8 cellular contexts compared by ENCODE assay signal in the genomic region with DNA sequence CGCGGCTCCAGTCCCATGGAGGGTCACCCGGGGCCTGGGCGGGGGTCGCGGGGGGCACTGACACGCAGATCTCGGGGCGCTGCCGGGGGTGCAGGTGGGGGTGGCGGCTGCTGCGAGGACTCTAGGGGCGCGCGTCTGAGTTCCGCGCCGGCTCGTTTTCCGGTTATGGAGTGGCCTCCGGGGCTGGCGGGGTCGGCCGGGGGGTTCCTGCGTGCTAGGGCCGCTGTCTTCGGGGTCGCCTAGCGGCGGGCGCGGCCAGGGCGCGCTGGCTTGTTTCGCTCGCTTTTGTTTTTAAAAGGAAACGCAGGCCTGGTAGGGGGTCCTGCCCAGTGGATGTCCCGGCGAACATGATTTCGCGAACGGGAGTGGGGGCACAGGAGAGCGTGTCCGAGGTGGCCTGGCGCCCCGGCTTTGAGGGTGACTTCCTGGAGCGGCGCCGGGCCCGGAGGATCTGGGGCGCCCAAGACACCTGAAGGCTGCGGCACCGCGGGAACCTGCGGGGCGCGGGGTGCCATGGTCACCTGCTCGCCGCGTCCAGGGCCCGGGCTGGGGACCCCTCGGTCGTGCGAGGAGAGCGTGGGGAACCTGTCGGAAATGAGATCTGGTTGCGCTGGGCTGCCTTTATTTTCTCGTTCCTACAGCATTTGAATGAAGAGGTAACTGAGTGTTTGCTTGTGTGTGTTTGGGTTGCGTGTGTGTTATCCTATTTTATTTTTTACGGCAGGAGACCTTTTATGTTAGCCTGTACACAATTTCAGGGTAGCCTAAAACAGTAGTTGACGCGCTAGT. TPM values are rescaled to one million over a fixed set of nuclear protein-coding genes. Genes with fewer than 3 reads are reported as not detected.
DNase-seq lines count a peak whose midpoint lies in the region; ATAC-seq and TF ChIP-seq lines count a peak whose summit lies in the region.

No MANE protein-coding gene starts in this region.

- H3K36me3 Mint-ChIP-seq in WTC11 (peaks cover 13% of the 10 kb centered on the region), mesothelial cell of epicardium (peaks cover 11% of the 10 kb centered on the region)

- POLR2A ChIA-PET in WTC11 (lab: Charles Lee), result interaction anchor here (1.0 kb wide), 2 partner anchors 334 to 377 kb away, joined by 3 to 5 read pairs; partner anchors contain the start of gene PSMG1

- H3K27ac ChIP-seq in coronary artery (peak overlapping the region; percentile 96 to 97), testis (peak overlapping the region; percentile 81 to 89)

- peaks cover 48% of the 10 kb centered on the region for H3K4me1 Mint-ChIP-seq in WTC11
- peaks cover 51% of the 10 kb centered on the region for H3K4me1 Mint-ChIP-seq in mesothelial cell of epicardium

- TF ChIP-seq CTCF in WTC11 (IDR thresholded peaks at IDR 0.05) (no peak), coronary artery (IDR thresholded peaks at IDR 0.05) (no peak), mesothelial cell of epicardium (IDR thresholded peaks at IDR 0.05; ENCODE audit: unreplicated experiment) (peak; percentile 22), testis (IDR thresholded peaks at IDR 0.05) (no peak)

- ATAC-seq in HG03280 (IDR thresholded peaks at IDR 0.05; ENCODE audit: unreplicated experiment) (peak; percentile 19), WTC11 (peak; percentile 6), HG03378 (IDR thresholded peaks at IDR 0.05; ENCODE audit: unreplicated experiment) (no peak)

- peaks cover 6% of the 10 kb centered on the region for H3K27me3 Mint-ChIP-seq in WTC11 (ENCODE audit: low read depth)
- H3K27me3 Mint-ChIP-seq in mesothelial cell of epicardium (ENCODE audit: low read depth), result no peaks in the 10 kb centered on the region

- CTCF ChIA-PET in WTC11 (lab: Charles Lee), result interaction anchor here (0.7 to 3.1 kb wide), 3 partner anchors 72 to 331 kb away, joined by 3 to 13 read pairs (median 7); no protein-coding TSS in a partner anchor

- H3K4me3 Mint-ChIP-seq in WTC11 (peak overlapping the region; percentile 94), mesothelial cell of epicardium (peak overlapping the region; percentile 87)

- H3K9me3 Mint-ChIP-seq in WTC11 (no peaks in the 10 kb centered on the region), mesothelial cell of epicardium (no peaks in the 10 kb centered on the region)

- intact Hi-C loops in testis (cut with DNase I; ENCODE audit: low total_unique reads), result no loop called here

- H3K27me3 ChIP-seq in testis, result no peaks in the 10 kb centered on the region

- DNase-seq in NOMO-1 (lab: John Stamatoyannopoulos, UW; ENCODE audit: unreplicated experiment in 2 of 2) (peak; percentile 11 to 13), NOMO-1 treated with dmso at 0.1 percent for 144 hours (lab: John Stamatoyannopoulos, UW; ENCODE audit: unreplicated experiment) (no peak), WTC11 (ENCODE audit: low spot score) (peak; percentile 47), coronary artery (ENCODE audit: low spot score) (peak; percentile 80), mesothelial cell of epicardium (ENCODE audit: low spot score in 2 of 2, unreplicated experiment in 2 of 2) (peak in 1 of 2 experiments; percentile 56), testis (no peak)

- H3K9me3 ChIP-seq in testis, result no peaks in the 10 kb centered on the region

- H3K36me3 ChIP-seq in testis (ENCODE audit: low read depth, missing control alignments), result no peaks in the 10 kb centered on the region

- WGBS in testis, 2 donors, result 1% methylated on average over 29 to 66 of the region's 72 CpGs

- peaks cover 8% of the 10 kb centered on the region for H3K4me1 ChIP-seq in testis

- H3K27ac Mint-ChIP-seq in WTC11, result peak overlapping the region; percentile 36; the same call in 1 of the 2 replicates
- H3K27ac Mint-ChIP-seq in mesothelial cell of epicardium, result peak overlapping the region; percentile 75

- TF ChIP-seq POLR2A in testis (IDR thresholded peaks at IDR 0.05), result no peak

- H3K4me3 ChIP-seq in coronary artery (peak overlapping the region; percentile 91), testis (peak overlapping the region; percentile 80 to 82)

TF ChIP-seq in WTC11, 78 proteins besides CTCF, POLR2A, EP300 and RAD21:
- TF ChIP-seq NR2C2 (CRISPR knock-in tag; IDR thresholded peaks at IDR 0.05), result no peak
- TF ChIP-seq, protein P1, sequence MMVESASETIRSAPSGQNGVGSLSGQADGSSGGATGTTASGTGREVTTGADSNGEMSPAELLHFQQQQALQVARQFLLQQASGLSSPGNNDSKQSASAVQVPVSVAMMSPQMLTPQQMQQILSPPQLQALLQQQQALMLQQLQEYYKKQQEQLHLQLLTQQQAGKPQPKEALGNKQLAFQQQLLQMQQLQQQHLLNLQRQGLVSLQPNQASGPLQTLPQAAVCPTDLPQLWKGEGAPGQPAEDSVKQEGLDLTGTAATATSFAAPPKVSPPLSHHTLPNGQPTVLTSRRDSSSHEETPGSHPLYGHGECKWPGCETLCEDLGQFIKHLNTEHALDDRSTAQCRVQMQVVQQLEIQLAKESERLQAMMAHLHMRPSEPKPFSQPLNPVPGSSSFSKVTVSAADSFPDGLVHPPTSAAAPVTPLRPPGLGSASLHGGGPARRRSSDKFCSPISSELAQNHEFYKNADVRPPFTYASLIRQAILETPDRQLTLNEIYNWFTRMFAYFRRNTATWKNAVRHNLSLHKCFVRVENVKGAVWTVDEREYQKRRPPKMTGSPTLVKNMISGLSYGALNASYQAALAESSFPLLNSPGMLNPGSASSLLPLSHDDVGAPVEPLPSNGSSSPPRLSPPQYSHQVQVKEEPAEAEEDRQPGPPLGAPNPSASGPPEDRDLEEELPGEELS (CRISPR knock-in tag; IDR thresholded peaks at IDR 0.05), result peak; percentile 42; the same call in 1 of the 2 replicates
- TF ChIP-seq, protein P2, sequence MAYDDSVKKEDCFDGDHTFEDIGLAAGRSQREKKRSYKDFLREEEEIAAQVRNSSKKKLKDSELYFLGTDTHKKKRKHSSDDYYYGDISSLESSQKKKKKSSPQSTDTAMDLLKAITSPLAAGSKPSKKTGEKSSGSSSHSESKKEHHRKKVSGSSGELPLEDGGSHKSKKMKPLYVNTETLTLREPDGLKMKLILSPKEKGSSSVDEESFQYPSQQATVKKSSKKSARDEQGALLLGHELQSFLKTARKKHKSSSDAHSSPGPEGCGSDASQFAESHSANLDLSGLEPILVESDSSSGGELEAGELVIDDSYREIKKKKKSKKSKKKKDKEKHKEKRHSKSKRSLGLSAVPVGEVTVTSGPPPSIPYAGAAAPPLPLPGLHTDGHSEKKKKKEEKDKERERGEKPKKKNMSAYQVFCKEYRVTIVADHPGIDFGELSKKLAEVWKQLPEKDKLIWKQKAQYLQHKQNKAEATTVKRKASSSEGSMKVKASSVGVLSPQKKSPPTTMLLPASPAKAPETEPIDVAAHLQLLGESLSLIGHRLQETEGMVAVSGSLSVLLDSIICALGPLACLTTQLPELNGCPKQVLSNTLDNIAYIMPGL (CRISPR knock-in tag; IDR thresholded peaks at IDR 0.05), result peak; percentile 32; the same call in 1 of the 2 replicates
- no peak for TF ChIP-seq NFE2L1 (CRISPR knock-in tag; IDR thresholded peaks at IDR 0.05)
TF ChIP-seq in WTC11: peak in this region for 2.

RNA-seq across cellular contexts. Expression of gene ETS2, which starts 0.6 kb away (rescaled TPM):
- total RNA-seq in WTC11 (2021), result 45.0 to 56.4 TPM (median 48.3 TPM) in 3 replicates
- 29.6 to 32.5 TPM (median 30.5 TPM) in 3 replicates for total RNA-seq in mesothelial cell of epicardium
- total RNA-seq in testis, result 10 to 100 TPM; 13.3 to 19.8 TPM
- polyA plus RNA-seq in testis (ENCODE audit: insufficient read depth, low read depth, low replicate concordance), result 16.2 TPM

Comparison
In these comparisons a context has a peak if more than half of its experiments do, and no peak if none do; other contexts are left out.
1. DNase-seq: peak in NOMO-1 (2 of 2), WTC11 (single experiment) and coronary artery (single experiment); none in NOMO-1 treated with dmso at 0.1 percent for 144 hours (single experiment) and testis (single experiment).